In the genomic region with DNA sequence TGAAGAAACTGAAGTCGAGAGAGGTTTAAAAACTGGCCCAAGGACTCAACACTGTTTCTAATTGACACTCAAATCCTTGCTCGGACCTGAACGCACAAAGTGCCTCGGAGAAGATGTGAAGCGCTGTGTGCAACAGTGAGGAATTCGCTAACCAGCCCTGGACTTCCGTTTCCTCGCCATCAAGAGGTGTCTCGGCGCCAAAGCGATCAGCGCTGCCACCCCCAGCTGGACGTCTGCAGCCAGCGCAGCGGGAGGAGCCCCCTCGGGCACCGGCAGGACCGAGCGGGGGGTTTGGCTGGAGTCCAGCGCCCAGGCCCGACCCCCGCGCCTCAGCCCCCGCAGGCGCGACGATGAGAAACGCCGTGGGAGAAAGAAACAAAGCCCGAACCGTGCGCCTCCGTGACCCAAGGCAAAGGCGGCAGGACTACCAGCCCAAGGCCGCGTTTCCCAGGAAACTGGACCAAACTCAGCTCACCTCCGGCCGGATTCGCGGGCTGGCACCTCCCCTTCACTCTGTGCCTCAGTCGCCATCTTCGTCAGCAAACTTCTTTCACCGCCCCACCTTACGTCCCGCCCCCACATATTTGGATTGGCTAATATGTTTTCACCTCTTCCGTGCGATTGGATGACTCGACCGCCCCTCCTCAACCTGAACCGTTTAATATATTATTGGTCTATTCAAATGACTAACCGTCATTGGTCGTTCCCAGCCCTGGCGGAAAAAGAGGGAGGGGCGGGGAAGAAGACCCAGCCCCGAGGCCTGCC, we compare ENCODE assay signal across 8 cellular contexts. TPM values are rescaled to one million over a fixed set of nuclear protein-coding genes. Genes with fewer than 3 reads are reported as not detected.
DNase-seq lines count a peak whose midpoint lies in the region; ATAC-seq and TF ChIP-seq lines count a peak whose summit lies in the region.

A gene with protein sequence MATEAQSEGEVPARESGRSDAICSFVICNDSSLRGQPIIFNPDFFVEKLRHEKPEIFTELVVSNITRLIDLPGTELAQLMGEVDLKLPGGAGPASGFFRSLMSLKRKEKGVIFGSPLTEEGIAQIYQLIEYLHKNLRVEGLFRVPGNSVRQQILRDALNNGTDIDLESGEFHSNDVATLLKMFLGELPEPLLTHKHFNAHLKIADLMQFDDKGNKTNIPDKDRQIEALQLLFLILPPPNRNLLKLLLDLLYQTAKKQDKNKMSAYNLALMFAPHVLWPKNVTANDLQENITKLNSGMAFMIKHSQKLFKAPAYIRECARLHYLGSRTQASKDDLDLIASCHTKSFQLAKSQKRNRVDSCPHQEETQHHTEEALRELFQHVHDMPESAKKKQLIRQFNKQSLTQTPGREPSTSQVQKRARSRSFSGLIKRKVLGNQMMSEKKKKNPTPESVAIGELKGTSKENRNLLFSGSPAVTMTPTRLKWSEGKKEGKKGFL (minus strand): TSS at position 541 of the 765 bp plus-strand sequence. CDS start 10 bp downstream, at position 531.

- H3K4me3 ChIP-seq in coronary artery: peak within 1 kb of the TSS; percentile 87

- peak within 1 kb of the TSS; percentile 86 to 96 for H3K27ac ChIP-seq in coronary artery
- H3K27ac ChIP-seq in layer of hippocampus (ENCODE audit: low read depth, low read length): peak within 1 kb of the TSS; percentile 85

- peak within 1 kb of the TSS; percentile 88 for H3K4me3 Mint-ChIP-seq in activated CD4-positive, alpha-beta T cell treated with anti-CD3 and anti-CD28 coated beads, Interleukin-2, amount 10 ng/mL, durations not matched to agents 24 days and 14 days

- DNase-seq in C1 segment of cervical spinal cord (lab: John Stamatoyannopoulos, UW) (peak; percentile 21 to 98 (median 89)), NCI-H526 treated with DMSO at 0.1 percent for 48 hours (lab: John Stamatoyannopoulos, UW) (peak; percentile 94), coronary artery (ENCODE audit: low spot score) (peak; percentile 98)
- DNase-seq in activated CD4-positive, alpha-beta T cell treated with anti-CD3 and anti-CD28 coated beads, Interleukin-2, amount 10 ng/mL, durations not matched to agents 24 days and 14 days: peak; percentile 98
- DNase-seq in stimulated activated CD4-positive, alpha-beta T cell treated with anti-CD3 and anti-CD28 coated beads, Interleukin-1b, Interleukin-23, amount 100 ng/mL, for 4 hours (ENCODE audit: low read depth in 2 of 2): peak; percentile 77 to 85

- no peaks in the 10 kb centered on the region for H3K27me3 ChIP-seq in layer of hippocampus (ENCODE audit: control insufficient read depth, insufficient read depth, low read length)

- peaks cover 23% of the 10 kb centered on the region for H3K4me1 Mint-ChIP-seq in activated CD4-positive, alpha-beta T cell treated with anti-CD3 and anti-CD28 coated beads, Interleukin-2, amount 10 ng/mL, durations not matched to agents 24 days and 14 days

- peaks cover 3% of the 10 kb centered on the region for H3K36me3 Mint-ChIP-seq in activated CD4-positive, alpha-beta T cell treated with anti-CD3 and anti-CD28 coated beads, Interleukin-2, amount 10 ng/mL, durations not matched to agents 24 days and 14 days (ENCODE audit: low read depth)

- no peak for TF ChIP-seq CTCF in coronary artery (IDR thresholded peaks at IDR 0.05)

- intact Hi-C loops in activated CD4-positive, alpha-beta T cell treated with anti-CD3 and anti-CD28 coated beads, Interleukin-2, amount 10 ng/mL, durations not matched to agents 24 days and 14 days (cut with micrococcal nuclease): loop anchor here (1.0 to 10.0 kb wide), 7 partner anchors 27 to 705 kb away; a partner anchor contains a TSS

- peak within 1 kb of the TSS; percentile 87 for H3K27ac Mint-ChIP-seq in activated CD4-positive, alpha-beta T cell treated with anti-CD3 and anti-CD28 coated beads, Interleukin-2, amount 10 ng/mL, durations not matched to agents 24 days and 14 days

- ATAC-seq in GM19324 (IDR thresholded peaks at IDR 0.05; ENCODE audit: low FRiP score, unreplicated experiment) (peak; percentile 94), HG03469 (IDR thresholded peaks at IDR 0.05; ENCODE audit: unreplicated experiment) (peak; percentile 92)

- H3K27me3 Mint-ChIP-seq in activated CD4-positive, alpha-beta T cell treated with anti-CD3 and anti-CD28 coated beads, Interleukin-2, amount 10 ng/mL, durations not matched to agents 24 days and 14 days: no peaks in the 10 kb centered on the region

- H3K9me3 Mint-ChIP-seq in activated CD4-positive, alpha-beta T cell treated with anti-CD3 and anti-CD28 coated beads, Interleukin-2, amount 10 ng/mL, durations not matched to agents 24 days and 14 days: no peaks in the 10 kb centered on the region

RNA-seq across cellular contexts. Expression of the gene that starts here (rescaled TPM):
- 26.4 and 30.7 TPM in 2 replicates for total RNA-seq in activated CD4-positive, alpha-beta T cell treated with anti-CD3 and anti-CD28 coated beads, Interleukin-2, amount 10 ng/mL, durations not matched to agents 24 days and 14 days

Comparison
In these comparisons a context has a peak if more than half of its experiments do, and no peak if none do; other contexts are left out.
1. Peak in every context shown above with its lines: DNase-seq, ATAC-seq, H3K4me3 ChIP-seq and H3K27ac ChIP-seq.